Comparison of ENCODE assay signal across 8 cellular contexts in genomic region chr19:41887711-41888382, GRCh38. TPM values are rescaled to one million over a fixed set of nuclear protein-coding genes. Genes with fewer than 3 reads are reported as not detected.
A peak's percentile ranks its signal among the peaks of the same experiment; 100 is the strongest.
DNase-seq lines count a peak whose midpoint lies in the region; ATAC-seq lines count a peak whose summit lies in the region.

No MANE protein-coding gene starts in this region.

- intact Hi-C loops in posterior cingulate gyrus (cut with DNase I) (no loop called here), Right ventricle myocardium inferior (cut with DNase I) (no loop called here)

- ATAC-seq in Right ventricle myocardium inferior: no peak

- DNase-seq in NK-92 treated with Interleukin-12 subunit alpha and Interleukin-12 subunit beta, amount 100 ng/mL, for 24 hours (lab: John Stamatoyannopoulos, UW): peak; percentile 96
- no peak for DNase-seq in NK-92 (lab: John Stamatoyannopoulos, UW; ENCODE audit: unreplicated experiment)
- DNase-seq in activated CD4-positive, alpha-beta T cell treated with anti-CD3 and anti-CD28 coated beads, Interleukin-2, amount 50 U/mL, for 4 hours: peak; percentile 87 to 88
- peak; percentile 62 for DNase-seq in effector CD8-positive, alpha-beta T cell (lab: John Stamatoyannopoulos, UW)
- DNase-seq in posterior cingulate gyrus: peak in 6 of 10 donors; percentile 26 to 94 (median 53)
- no peak for DNase-seq in epidermal melanocyte (ENCODE audit: insufficient read length, low spot score)
- DNase-seq in OCI-M1 (lab: John Stamatoyannopoulos, UW): no peak
- DNase-seq in Right ventricle myocardium inferior (ENCODE audit: missing footprints): no peak

RNA-seq across cellular contexts. Expression of gene ARHGEF1, which starts 4.9 kb away (rescaled TPM):
- 31.6 TPM for total RNA-seq in Right ventricle myocardium inferior

RNA-seq across cellular contexts. Expression of gene CD79A, which starts 10.8 kb away (rescaled TPM):
- 0.19 TPM for total RNA-seq in Right ventricle myocardium inferior

RNA-seq across cellular contexts. Expression of gene RPS19, which starts 27.8 kb away (rescaled TPM):
- total RNA-seq in Right ventricle myocardium inferior: 717 TPM

RNA-seq across cellular contexts. Expression of gene ERFL, which starts 40.4 kb away (rescaled TPM):
- total RNA-seq in Right ventricle myocardium inferior: not detected

RNA-seq across cellular contexts. Expression of gene DMRTC2, which starts 43.0 kb away (rescaled TPM):
- not detected for total RNA-seq in Right ventricle myocardium inferior

Comparison
In these comparisons a context has a peak if more than half of its experiments do, and no peak if none do; other contexts are left out.
1. DNase-seq: peak in NK-92 treated with Interleukin-12 subunit alpha and Interleukin-12 subunit beta, amount 100 ng/mL, for 24 hours (single experiment), activated CD4-positive, alpha-beta T cell treated with anti-CD3 and anti-CD28 coated beads, Interleukin-2, amount 50 U/mL, for 4 hours (2 of 2), effector CD8-positive, alpha-beta T cell (single experiment) and posterior cingulate gyrus (6 of 10); none in NK-92 (single experiment), epidermal melanocyte (single experiment), OCI-M1 (single experiment) and Right ventricle myocardium inferior (single experiment).